ENCODE assay signal across 30 cellular contexts in the genomic region with DNA sequence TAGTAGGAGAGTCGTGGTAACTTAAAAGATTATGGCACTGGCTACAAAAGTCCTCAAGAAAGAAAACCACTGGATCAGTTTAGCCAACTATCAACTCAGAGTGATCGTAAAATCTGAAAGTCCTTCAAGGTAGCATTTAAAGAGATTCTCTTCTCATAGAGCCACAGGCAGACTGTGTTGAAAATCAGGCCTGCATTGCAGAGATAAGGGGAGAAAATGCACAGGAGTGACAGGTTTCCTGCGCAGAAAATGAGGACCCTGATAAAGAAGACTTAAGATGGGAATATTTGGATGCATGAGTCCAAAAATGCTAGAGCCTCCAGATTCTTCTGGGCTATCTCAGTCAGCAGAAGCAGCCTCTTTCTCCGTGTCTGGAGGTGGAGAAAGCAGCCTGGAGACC.
"Had no signal": no experiment of that assay in that cellular context is flagged by ENCODE, and none has a peak within 500 bp of the region (broad histone marks: within the 10 kb centered on the region; RNA-seq: fewer than 3 reads in every experiment).

No MANE protein-coding gene starts in this region.

- H3K27ac ChIP-seq: neutrophil, ovary, parathyroid adenoma, psoas muscle, right lobe of liver, sigmoid colon, testis, tibial artery, transverse colon, upper lobe of right lung, uterus had no signal

- H3K79me2 ChIP-seq: parathyroid adenoma had no signal

- H3K27me3 ChIP-seq: ovary, right lobe of liver, sigmoid colon, testis, tibial artery, transverse colon, upper lobe of right lung, uterus had no signal

- H3K4me1 ChIP-seq: parathyroid adenoma, psoas muscle, right lobe of liver, sigmoid colon, testis, tibial artery, transverse colon, upper lobe of right lung, uterus had no signal

- ATAC-seq: naive thymus-derived CD8-positive, alpha-beta T cell; natural killer cell treated with Interleukin-12 subunit alpha and Interleukin-12 subunit beta and Interleukin-15 and Interleukin-18, amount 100 ng/mL, for 72 hours; psoas muscle; right lobe of liver; stimulated activated memory B cell treated with anti-CD40 and anti-IgM and Interleukin-4, amounts not matched to agents 10 μg/mL and 1 μg/mL and 100 μg/mL, for 72 hours; stimulated activated naive CD8-positive, alpha-beta T cell treated with anti-CD3 and anti-CD28 coated beads, Interleukin-15, amount 100 ng/mL, for 72 hours; stimulated activated naive CD8-positive, alpha-beta T cell treated with anti-CD3 and anti-CD28 coated beads, Interleukin-15, Interleukin-2, amounts not matched to agents 100 U/mL and 50 U/mL, for 24 hours; upper lobe of right lung had no signal

- H3K27me3 Mint-ChIP-seq: naive B cell; progenitor cell of endocrine pancreas; stimulated activated memory B cell treated with anti-CD40 and anti-IgM and Interleukin-4, amounts not matched to agents 10 μg/mL and 1 μg/mL and 100 μg/mL, for 72 hours; type B pancreatic cell had no signal

- H3K4me3 ChIP-seq: ovary, psoas muscle, right lobe of liver, sigmoid colon, testis, tibial artery, transverse colon, upper lobe of right lung, uterus had no signal

- H3K4me3 Mint-ChIP-seq: naive B cell; naive thymus-derived CD8-positive, alpha-beta T cell; natural killer cell treated with Interleukin-12 subunit alpha and Interleukin-12 subunit beta and Interleukin-15 and Interleukin-18, amount 100 ng/mL, for 72 hours; nephron progenitor cell; neural crest cell; stimulated activated memory B cell treated with anti-CD40 and anti-IgM and Interleukin-4, amounts not matched to agents 10 μg/mL and 1 μg/mL and 100 μg/mL, for 72 hours; stimulated activated naive CD8-positive, alpha-beta T cell treated with anti-CD3 and anti-CD28 coated beads, Interleukin-15, amount 100 ng/mL, for 72 hours; type B pancreatic cell had no signal

- H3K27ac Mint-ChIP-seq: naive B cell; naive thymus-derived CD8-positive, alpha-beta T cell; natural killer cell treated with Interleukin-12 subunit alpha and Interleukin-12 subunit beta and Interleukin-15 and Interleukin-18, amount 100 ng/mL, for 72 hours; nephron progenitor cell; progenitor cell of endocrine pancreas; stimulated activated memory B cell treated with anti-CD40 and anti-IgM and Interleukin-4, amounts not matched to agents 10 μg/mL and 1 μg/mL and 100 μg/mL, for 72 hours; stimulated activated naive CD8-positive, alpha-beta T cell treated with anti-CD3 and anti-CD28 coated beads, Interleukin-15, amount 100 ng/mL, for 72 hours; type B pancreatic cell had no signal

- H2AFZ ChIP-seq: parathyroid adenoma had no signal

- H3K36me3 ChIP-seq: neutrophil, ovary, right lobe of liver, sigmoid colon, tibial artery, transverse colon, upper lobe of right lung, uterus had no signal

- H3K36me3 Mint-ChIP-seq: naive B cell; naive thymus-derived CD8-positive, alpha-beta T cell; natural killer cell treated with Interleukin-12 subunit alpha and Interleukin-12 subunit beta and Interleukin-15 and Interleukin-18, amount 100 ng/mL, for 72 hours; stimulated activated memory B cell treated with anti-CD40 and anti-IgM and Interleukin-4, amounts not matched to agents 10 μg/mL and 1 μg/mL and 100 μg/mL, for 72 hours; type B pancreatic cell had no signal

- DNase-seq: naive B cell; naive thymus-derived CD8-positive, alpha-beta T cell; nephron progenitor cell; occipital lobe; ovary; posterior cingulate gyrus; psoas muscle; right cardiac atrium; right lobe of liver; sigmoid colon; small intestine; stimulated activated CD4-positive, alpha-beta T cell treated with anti-CD3 and anti-CD28 coated beads, Interleukin-15, amount 100 ng/mL, for 24 hours; stimulated activated CD4-positive, alpha-beta T cell treated with anti-CD3 and anti-CD28 coated beads, Interleukin-4, amount 100 ng/mL, for 1 hour; stimulated activated CD4-positive, alpha-beta T cell treated with anti-CD3 and anti-CD28 coated beads, Interleukin-4, amount 100 ng/mL, for 4 hours; stimulated activated CD8-positive, alpha-beta memory T cell treated with anti-CD3 and anti-CD28 coated beads, Interleukin-4, amount 100 ng/mL, for 48 hours; stimulated activated naive CD4-positive, alpha-beta T cell; stimulated activated naive CD8-positive, alpha-beta T cell treated with anti-CD3 and anti-CD28 coated beads, Interleukin-15, amount 100 ng/mL, for 72 hours; stimulated activated naive CD8-positive, alpha-beta T cell treated with anti-CD3 and anti-CD28 coated beads, Interleukin-15, Interleukin-2, amounts not matched to agents 100 U/mL and 50 U/mL, for 24 hours; testis; tibial artery; transverse colon; upper lobe of right lung; uterus had no signal

- H3K4me1 Mint-ChIP-seq: naive B cell; naive thymus-derived CD8-positive, alpha-beta T cell; stimulated activated memory B cell treated with anti-CD40 and anti-IgM and Interleukin-4, amounts not matched to agents 10 μg/mL and 1 μg/mL and 100 μg/mL, for 72 hours; stimulated activated naive CD8-positive, alpha-beta T cell treated with anti-CD3 and anti-CD28 coated beads, Interleukin-15, amount 100 ng/mL, for 72 hours had no signal

- H3K9me3 Mint-ChIP-seq: naive B cell; naive thymus-derived CD8-positive, alpha-beta T cell; nephron progenitor cell; neural crest cell; stimulated activated naive CD8-positive, alpha-beta T cell treated with anti-CD3 and anti-CD28 coated beads, Interleukin-15, amount 100 ng/mL, for 72 hours; type B pancreatic cell had no signal
